ENCODE assay signal across 9 cellular contexts in the genomic region with DNA sequence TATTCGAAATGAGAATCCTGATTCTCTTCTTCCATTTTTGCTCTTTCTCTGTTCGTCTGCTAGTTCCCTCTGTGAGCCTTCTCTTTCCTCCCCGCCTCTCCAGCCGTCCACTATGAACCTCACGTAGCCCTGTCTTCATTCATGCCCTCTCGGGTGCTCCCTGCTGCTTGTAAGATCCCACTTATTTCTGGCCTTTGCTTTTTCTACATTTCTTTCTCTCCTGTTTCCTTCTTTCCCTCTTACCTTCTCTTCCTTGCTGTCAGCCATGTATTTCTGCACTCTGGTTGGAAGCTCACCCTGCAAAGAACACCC.
A peak's percentile ranks its signal among the peaks of the same experiment; 100 is the strongest.
DNase-seq lines count a peak whose midpoint lies in the region; ATAC-seq and TF ChIP-seq lines count a peak whose summit lies in the region.
"Had no signal": no experiment of that assay in that cellular context is flagged by ENCODE, and none has a peak within 500 bp of the region (broad histone marks: within the 10 kb centered on the region; RNA-seq: fewer than 3 reads in every experiment).

No MANE protein-coding gene starts in this region.

- no peaks in the 10 kb centered on the region for H3K9me3 ChIP-seq in Peyer's patch
- H3K9me3 ChIP-seq in muscle layer of duodenum (ENCODE audit: control insufficient read depth in 1 of 2, low read length in 2 of 2), result no peaks in the 10 kb centered on the region

- no peaks in the 10 kb centered on the region for H3K27me3 ChIP-seq in Peyer's patch
- H3K27me3 ChIP-seq in muscle layer of duodenum (ENCODE audit: low read depth, low read length), result no peaks in the 10 kb centered on the region

- 26% methylated on average over 6 of the region's 6 CpGs for WGBS in urinary bladder

- H3K36me3 ChIP-seq in Peyer's patch, result no peaks in the 10 kb centered on the region
- peaks cover 0 to 3% of the 10 kb centered on the region in 2 donors for H3K36me3 ChIP-seq in muscle layer of duodenum (ENCODE audit: control insufficient read depth in 1 of 2, insufficient read depth in 2 of 2, low read length in 2 of 2)
- H3K36me3 ChIP-seq in urinary bladder (ENCODE audit: insufficient read depth), result no peaks in the 10 kb centered on the region

- peak overlapping the region; percentile 53 to 78 (median 64) for H3K27ac ChIP-seq in Peyer's patch
- H3K27ac ChIP-seq in muscle layer of duodenum (ENCODE audit: low read length), result peak overlapping the region; percentile 87
- H3K27ac ChIP-seq in urinary bladder (ENCODE audit: low read depth), result peak overlapping the region; percentile 75

- H3K4me3 ChIP-seq in Peyer's patch (no peak overlapping the region), epithelial cell of proximal tubule (ENCODE audit: low read depth, low read length) (peak overlapping the region; percentile 48), muscle layer of duodenum (ENCODE audit: low read depth in 1 of 2, low read length in 2 of 2) (peak overlapping the region in 1 of 2 donors; percentile 28), urinary bladder (ENCODE audit: low read depth, low read length) (peak overlapping the region; percentile 9)

- DNase-seq in Peyer's patch, result no peak
- no peak for DNase-seq in epithelial cell of proximal tubule (ENCODE audit: low read depth)
- DNase-seq in cortex of kidney (lab: John Stamatoyannopoulos, UW), result no peak
- DNase-seq: NCI-H1436 had no signal

- H3K4me1 ChIP-seq in Peyer's patch (peaks cover 0 to 10% (median 0%) of the 10 kb centered on the region in 4 donors), muscle layer of duodenum (ENCODE audit: control insufficient read depth in 1 of 2, insufficient read depth in 2 of 2, low read length in 2 of 2) (peaks cover 12 to 19% of the 10 kb centered on the region in 2 donors), urinary bladder (ENCODE audit: insufficient read depth) (no peaks in the 10 kb centered on the region)

- no peak for TF ChIP-seq CTCF in Peyer's patch (IDR thresholded peaks at IDR 0.05)
- no peak for TF ChIP-seq CTCF in epithelial cell of proximal tubule (conservative IDR thresholded peaks at IDR 0.05; ENCODE audit: low read depth, low read length)

- ATAC-seq in GM18873 (IDR thresholded peaks at IDR 0.05; ENCODE audit: low FRiP score, unreplicated experiment) (no peak), GM18502 (IDR thresholded peaks at IDR 0.05; ENCODE audit: poor library complexity, unreplicated experiment) (no peak)
- ATAC-seq: natural killer cell treated with Interleukin-12 subunit alpha and Interleukin-12 subunit beta and Interleukin-15 and Interleukin-18, amount 100 ng/mL, for 72 hours had no signal

- no peak for TF ChIP-seq POLR2A in Peyer's patch (IDR thresholded peaks at IDR 0.05)

Comparison
In these comparisons a context has a peak if more than half of its experiments do, and no peak if none do; other contexts are left out.
1. H3K4me3 ChIP-seq: peak in epithelial cell of proximal tubule (single experiment) and urinary bladder (single experiment); none in Peyer's patch (0 of 4).
2. Peak in every context shown above with its lines, with median percentiles within 50 percentile points of each other: H3K27ac ChIP-seq.